In the genomic region with DNA sequence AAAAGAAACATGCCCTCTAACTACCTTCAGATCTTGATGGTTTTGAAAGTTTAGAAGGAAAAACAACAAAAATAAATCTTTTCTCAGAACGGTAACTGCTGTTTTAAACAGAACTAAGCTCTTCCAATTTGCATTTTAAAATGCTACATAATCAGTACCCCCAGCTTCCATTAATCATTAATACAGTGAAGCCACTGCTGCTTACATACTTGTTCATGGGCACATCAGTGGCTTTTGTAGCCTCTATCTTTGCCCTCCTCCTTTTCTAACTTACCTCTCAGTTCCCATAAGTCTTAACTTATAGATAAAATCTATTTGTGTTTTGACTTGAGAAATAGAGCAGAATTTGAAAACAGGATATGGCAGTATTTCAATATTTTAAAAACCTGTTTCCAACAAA, we compare ENCODE assay signal across 21 cellular contexts.
DNase-seq lines count a peak whose midpoint lies in the region; FAIRE-seq and TF ChIP-seq lines count a peak whose summit lies in the region.
"Had no signal": no experiment of that assay in that cellular context is flagged by ENCODE, and none has a peak within 500 bp of the region (broad histone marks: within the 10 kb centered on the region; RNA-seq: fewer than 3 reads in every experiment).

No MANE protein-coding gene starts in this region.

- no peaks in the 10 kb centered on the region for H3K9me3 ChIP-seq in endodermal cell (ENCODE audit: control insufficient read depth, low read length)
- no peaks in the 10 kb centered on the region for H3K9me3 ChIP-seq in Caco-2
- H3K9me3 ChIP-seq: BE2C had no signal

- H3K27ac Mint-ChIP-seq in endodermal cell (peak overlapping the region; percentile 7), Caco-2 (ENCODE audit: unreplicated experiment) (no peak overlapping the region)
- H3K27ac Mint-ChIP-seq: CD4-positive, alpha-beta T cell; GM23338; IgD-negative memory B cell had no signal

- H3K27ac ChIP-seq in endodermal cell (ENCODE audit: low read depth, low read length) = no peak overlapping the region

- H3K4me1 Mint-ChIP-seq in endodermal cell = peaks cover 7% of the 10 kb centered on the region
- no peaks in the 10 kb centered on the region for H3K4me1 Mint-ChIP-seq in Caco-2 (ENCODE audit: low read depth, unreplicated experiment)
- H3K4me1 Mint-ChIP-seq: GM23338, IgD-negative memory B cell had no signal

- no peaks in the 10 kb centered on the region for H3K27me3 Mint-ChIP-seq in endodermal cell (ENCODE audit: insufficient read depth)
- no peaks in the 10 kb centered on the region for H3K27me3 Mint-ChIP-seq in Caco-2 (ENCODE audit: insufficient read depth, unreplicated experiment)
- H3K27me3 Mint-ChIP-seq: CD4-positive, alpha-beta T cell; IgD-negative memory B cell had no signal

- no peak overlapping the region for H3K9ac ChIP-seq in endodermal cell (ENCODE audit: extremely low read depth, low read length, poor library complexity, severe bottlenecking)

- H3K4me1 ChIP-seq in endodermal cell (ENCODE audit: control insufficient read depth, insufficient read depth, low read length) (no peaks in the 10 kb centered on the region), Caco-2 (no peaks in the 10 kb centered on the region)
- H3K4me1 ChIP-seq: BE2C had no signal

- no peaks in the 10 kb centered on the region for H3K9me3 Mint-ChIP-seq in endodermal cell
- H3K9me3 Mint-ChIP-seq in Caco-2 (ENCODE audit: unreplicated experiment) = no peaks in the 10 kb centered on the region
- H3K9me3 Mint-ChIP-seq: CD4-positive, alpha-beta T cell; GM23338; IgD-negative memory B cell had no signal

- H3K4me3 Mint-ChIP-seq in endodermal cell (no peak overlapping the region), Caco-2 (ENCODE audit: unreplicated experiment) (no peak overlapping the region)
- H3K4me3 Mint-ChIP-seq: CD4-positive, alpha-beta T cell; GM23338; IgD-negative memory B cell had no signal

- H3K27me3 ChIP-seq in endodermal cell (ENCODE audit: control insufficient read depth, insufficient read depth, low read length, poor library complexity, severe bottlenecking) (no peaks in the 10 kb centered on the region), Caco-2 (replicated peaks; ENCODE audit: control insufficient read depth, insufficient read depth, low read length) (no peaks in the 10 kb centered on the region)
- H3K27me3 ChIP-seq: BE2C had no signal

- 82 to 100% methylated on average over 1 of the region's 1 CpG for WGBS in endodermal cell (ENCODE audit: insufficient coverage in 1 of 2, insufficient read length in 1 of 2), 2 experiments

- peaks cover 12% of the 10 kb centered on the region for H3K36me3 ChIP-seq in endodermal cell (ENCODE audit: control insufficient read depth, insufficient read depth, low read length)
- no peaks in the 10 kb centered on the region for H3K36me3 ChIP-seq in Caco-2 (ENCODE audit: control insufficient read depth, insufficient read depth, low read length)
- H3K36me3 ChIP-seq: BE2C had no signal

- BruUV-seq in Caco-2 (replicated peaks; lab: Mats Ljungman, UMichigan) = no TSS peak

- peak; percentile 53 for FAIRE-seq in GM18507 (lab: Jason Lieb, UNC)
- FAIRE-seq in GM19239 (lab: Jason Lieb, UNC) = peak; percentile 68
- FAIRE-seq: A204.1, GM12892, H54, HepG2 had no signal

- DNase-seq in GM18507 (ENCODE audit: extremely low spot score, insufficient read length, low read depth) (no peak), GM19239 (ENCODE audit: insufficient read length, low spot score) (no peak), endodermal cell (no peak), NCI-H2171 treated with DMSO at 0.1 percent for 48 hours (lab: John Stamatoyannopoulos, UW) (no peak), Caco-2 (no peak)
- no peak for DNase-seq in activated CD8-positive, alpha-beta memory T cell treated with anti-CD3 and anti-CD28 coated beads for 24 hours
- DNase-seq: ACHN; BE2C; C1 segment of cervical spinal cord; CD4-positive, alpha-beta T cell; DMS153; DMS79; GDM1; HCEC 1CT; KBM-7 had no signal

- CTCF ChIA-PET in Caco-2 (lab: Charles Lee) = no interaction called here

- POLR2A ChIA-PET in Caco-2 (lab: Charles Lee) = no interaction called here

- H3K36me3 Mint-ChIP-seq in endodermal cell (ENCODE audit: low read depth) = peaks cover 16% of the 10 kb centered on the region
- no peaks in the 10 kb centered on the region for H3K36me3 Mint-ChIP-seq in Caco-2 (ENCODE audit: insufficient read depth, unreplicated experiment)

- TF ChIP-seq CTCF in endodermal cell (conservative IDR thresholded peaks at IDR 0.05) (no peak), Caco-2 (IDR thresholded peaks at IDR 0.05; ENCODE audit: insufficient read depth in 1 of 2, low read depth in 1 of 2, low read length in 1 of 2, severe bottlenecking in 1 of 2, unreplicated experiment in 1 of 2) (no peak)

- H3K4me3 ChIP-seq in endodermal cell (ENCODE audit: low read length) (no peak overlapping the region), Caco-2 (ENCODE audit: low read depth, low read length) (no peak overlapping the region)
- H3K4me3 ChIP-seq: GM23338 had no signal

- intact Hi-C loops in Caco-2 (cut with micrococcal nuclease; ENCODE audit: unreplicated experiment) = no loop called here
